In genomic region chr5:95838552-95838951, GRCh38 we compare ENCODE assay signal across 15 cellular contexts.
DNase-seq lines count a peak whose midpoint lies in the region; ATAC-seq and TF ChIP-seq lines count a peak whose summit lies in the region.
"Had no signal": no experiment of that assay in that cellular context is flagged by ENCODE, and none has a peak within 500 bp of the region (broad histone marks: within the 10 kb centered on the region; RNA-seq: fewer than 3 reads in every experiment).

No MANE protein-coding gene starts in this region.

- no peak overlapping the region for H3K9ac ChIP-seq in DND-41 (ENCODE audit: low read depth, low read length)

- DNase-seq in activated CD8-positive, alpha-beta memory T cell treated with anti-CD3 and anti-CD28 coated beads for 24 hours = peak; percentile 51
- no peak for DNase-seq in activated CD8-positive, alpha-beta memory T cell treated with anti-CD3 and anti-CD28 coated beads, Interleukin-2, amount 50 U/mL, for 4 hours
- no peak for DNase-seq in DND-41
- DNase-seq in epithelial cell of prostate (ENCODE audit: low read depth, low spot score) = no peak
- DNase-seq in kidney tubule cell (ENCODE audit: low spot score) = no peak
- no peak for DNase-seq in NCI-H1105 (lab: John Stamatoyannopoulos, UW)
- no peak for DNase-seq in SHP77 (lab: John Stamatoyannopoulos, UW)
- DNase-seq: 8988T, HFFc6, NCI-H1417, NCI-H2029, NCI-H510A, Peyer's patch had no signal

- H4K20me1 ChIP-seq in DND-41 (ENCODE audit: insufficient read depth, low read length) = no peaks in the 10 kb centered on the region

- ATAC-seq in DND-41 (ENCODE audit: insufficient read depth, low read depth) = no peak

- H3K79me2 ChIP-seq in DND-41 (ENCODE audit: insufficient read depth, low read length) = peaks cover 5% of the 10 kb centered on the region

- peaks cover 41% of the 10 kb centered on the region for H3K4me1 ChIP-seq in DND-41 (ENCODE audit: insufficient read depth, low read length)

- no peaks in the 10 kb centered on the region for H3K27me3 ChIP-seq in DND-41 (ENCODE audit: insufficient read depth, low read length, poor library complexity)
- H3K27me3 ChIP-seq: Peyer's patch had no signal

- no peaks in the 10 kb centered on the region for H3K9me3 ChIP-seq in DND-41 (ENCODE audit: insufficient read depth, low read length, severe bottlenecking)
- H3K9me3 ChIP-seq: Peyer's patch had no signal

- no peak overlapping the region for H2AFZ ChIP-seq in DND-41 (ENCODE audit: low read depth, low read length)

- TF ChIP-seq CTCF in DND-41 (IDR thresholded peaks at IDR 0.05; ENCODE audit: borderline replicate concordance, extremely low read depth, low read length, poor library complexity, severe bottlenecking) = no peak

- H3K4me2 ChIP-seq in DND-41 (ENCODE audit: insufficient read depth, low read length) = no peak overlapping the region

- H3K27ac ChIP-seq in DND-41 (ENCODE audit: low read length) (0 out of 2 replicates have a peak overlapping the region, but pooled peaks have one; percentile 30), epithelial cell of prostate (peak overlapping the region; percentile 44), skin epidermis (peak overlapping the region in 16 of 21 experiments; percentile 17 to 88 (median 68))
- H3K27ac ChIP-seq: C4-2B, Peyer's patch had no signal

- H3K4me3 ChIP-seq in DND-41 (ENCODE audit: low read depth in 1 of 2, low read length in 2 of 2) (no peak overlapping the region), skin epidermis (peak overlapping the region in 1 of 7 experiments; percentile 9)
- H3K4me3 ChIP-seq: Peyer's patch had no signal

- no peaks in the 10 kb centered on the region for H3K36me3 ChIP-seq in DND-41 (ENCODE audit: insufficient read depth, low read length)
- H3K36me3 ChIP-seq: Peyer's patch had no signal
